In genomic region chr19:12544401-12544876, GRCh38 we compare ENCODE assay signal across 1 cellular context.
TF ChIP-seq lines count a peak whose summit lies in the region.

No MANE protein-coding gene starts in this region.

TF ChIP-seq in K562, 482 proteins besides CTCF, POLR2A, EP300 and RAD21 (continued from another document and continues in another):
- TF ChIP-seq ZBTB11 (CRISPR knock-in tag; IDR thresholded peaks at IDR 0.05) (peak in 1 of 3 experiments; percentile 58; a peak in 1 of 6 replicates), FOXK2 (conservative IDR thresholded peaks at IDR 0.05 in 1 of 2, IDR thresholded peaks at IDR 0.05 in 1 of 2; ENCODE audit: low read depth in 2 of 2) (peak; percentile 78 to 80; a peak in 3 of 4 replicates), TRIM24 (IDR thresholded peaks at IDR 0.05) (peak; percentile 96 to 98), SREBF2 (CRISPR knock-in tag; IDR thresholded peaks at IDR 0.05) (no peak), KHSRP (IDR thresholded peaks at IDR 0.05) (0 out of 2 replicates have a peak, but pooled peaks have one; percentile 62), SP1 (CRISPR knock-in tag; IDR thresholded peaks at IDR 0.05) (peak; percentile 69; the same call in 1 of the 2 replicates), RREB1 (CRISPR knock-in tag; IDR thresholded peaks at IDR 0.05) (no peak), JUND (IDR thresholded peaks at IDR 0.05; ENCODE audit: borderline replicate concordance, low read depth, low read length) (peak; percentile 87; the same call in 1 of the 2 replicates), JUND (tag; IDR thresholded peaks at IDR 0.05; ENCODE audit: borderline replicate concordance, low read depth, low read length) (peak; percentile 73; the same call in 2 of the 3 replicates), BCOR (IDR thresholded peaks at IDR 0.05) (peak; percentile 34; the same call in 1 of the 2 replicates), ZC3H4 (CRISPR knock-in tag; IDR thresholded peaks at IDR 0.05; ENCODE audit: borderline replicate concordance) (no peak), ID3 (CRISPR knock-in tag; IDR thresholded peaks at IDR 0.05) (no peak), ID3 (tag; IDR thresholded peaks at IDR 0.05) (no peak), BRF2 (IDR thresholded peaks at IDR 0.05; ENCODE audit: borderline replicate concordance, insufficient read depth, insufficient read length) (no peak), ZNF212 (CRISPR knock-in tag; IDR thresholded peaks at IDR 0.05) (no peak), ETS2 (tag; IDR thresholded peaks at IDR 0.05; ENCODE audit: borderline replicate concordance, poor library complexity, severe bottlenecking) (no peak), PTBP1 (IDR thresholded peaks at IDR 0.05; ENCODE audit: low read depth, low read length) (no peak), ARID1B (IDR thresholded peaks at IDR 0.05) (peak; percentile 99), STAG1 (CRISPR knock-in tag; IDR thresholded peaks at IDR 0.05; ENCODE audit: borderline replicate concordance) (no peak), FOSL1 (tag; conservative IDR thresholded peaks at IDR 0.05) (peak; percentile 93), BDP1 (IDR thresholded peaks at IDR 0.05; ENCODE audit: insufficient read depth, insufficient read length) (no peak), HNRNPLL (IDR thresholded peaks at IDR 0.05; ENCODE audit: low read depth, low read length, poor library complexity, severe bottlenecking) (no peak), ZNF586 (CRISPR knock-in tag; conservative IDR thresholded peaks at IDR 0.05) (no peak), THRA (IDR thresholded peaks at IDR 0.05) (no peak), ZNF282 (CRISPR knock-in tag; IDR thresholded peaks at IDR 0.05) (no peak), TARDBP (IDR thresholded peaks at IDR 0.05) (no peak), PBX2 (CRISPR knock-in tag; IDR thresholded peaks at IDR 0.05; ENCODE audit: low read depth) (no peak), PBX2 (tag; conservative IDR thresholded peaks at IDR 0.05; ENCODE audit: low read depth) (no peak), ATF6 (CRISPR knock-in tag; IDR thresholded peaks at IDR 0.05) (no peak), ETS1 (conservative IDR thresholded peaks at IDR 0.05; ENCODE audit: control insufficient read depth, low read depth, low read length) (no peak; the same call in 1 of the 2 replicates), TEAD2 (tag; IDR thresholded peaks at IDR 0.05) (no peak), CREBBP (IDR thresholded peaks at IDR 0.05; ENCODE audit: low read depth, low read length) (no peak), TAF1 (IDR thresholded peaks at IDR 0.05; ENCODE audit: control insufficient read depth, extremely low read depth, insufficient read depth, low read length, severe bottlenecking) (no peak), BRD9 (IDR thresholded peaks at IDR 0.05; ENCODE audit: low read depth, partially characterized antibody) (no peak), SIN3B (IDR thresholded peaks at IDR 0.05; ENCODE audit: low read depth) (no peak), HIVEP1 (CRISPR knock-in tag; IDR thresholded peaks at IDR 0.05) (no peak)
